23 cellular contexts compared by ENCODE assay signal in genomic region chr5:41738695-41739354, GRCh38.
"Had no signal": no experiment of that assay in that cellular context is flagged by ENCODE, and none has a peak within 500 bp of the region (broad histone marks: within the 10 kb centered on the region; RNA-seq: fewer than 3 reads in every experiment).

No MANE protein-coding gene starts in this region.

- H3K27ac Mint-ChIP-seq: activated naive CD8-positive, alpha-beta T cell treated with anti-CD3 and anti-CD28 coated beads for 36 hours; naive thymus-derived CD4-positive, alpha-beta T cell had no signal

- H3K4me3 ChIP-seq: hepatocyte, left lung, lung, sigmoid colon, smooth muscle cell, transverse colon had no signal

- H3K27me3 ChIP-seq: hepatocyte, left lung, sigmoid colon, transverse colon had no signal

- H3K4me2 ChIP-seq: hepatocyte, smooth muscle cell had no signal

- H3K9me3 ChIP-seq: left lung, sigmoid colon, transverse colon had no signal

- H3K4me3 Mint-ChIP-seq: activated naive CD8-positive, alpha-beta T cell treated with anti-CD3 and anti-CD28 coated beads for 36 hours; activated T-cell treated with anti-CD3 and anti-CD28 coated beads, Interleukin-2, amount 50 U/mL, for 4 hours; immature natural killer cell; naive thymus-derived CD4-positive, alpha-beta T cell; neural crest cell; stimulated activated naive B cell treated with anti-CD40 and anti-IgM and Interleukin-4, amounts not matched to agents 10 μg/mL and 1 μg/mL and 100 μg/mL, for 72 hours had no signal

- H3K9me3 Mint-ChIP-seq: activated naive CD8-positive, alpha-beta T cell treated with anti-CD3 and anti-CD28 coated beads for 36 hours; activated T-cell treated with anti-CD3 and anti-CD28 coated beads, Interleukin-2, amount 50 U/mL, for 4 hours; immature natural killer cell had no signal

- H3K27me3 Mint-ChIP-seq: activated naive CD8-positive, alpha-beta T cell treated with anti-CD3 and anti-CD28 coated beads for 36 hours; naive thymus-derived CD4-positive, alpha-beta T cell; stimulated activated naive B cell treated with anti-CD40 and anti-IgM and Interleukin-4, amounts not matched to agents 10 μg/mL and 1 μg/mL and 100 μg/mL, for 72 hours had no signal

- ATAC-seq: activated T-cell treated with anti-CD3 and anti-CD28 coated beads, Interleukin-2, amount 50 U/mL, for 4 hours; left lung; naive thymus-derived CD4-positive, alpha-beta T cell; stimulated activated naive B cell treated with anti-CD40 and anti-IgM and Interleukin-4, amounts not matched to agents 10 μg/mL and 1 μg/mL and 100 μg/mL, for 72 hours had no signal

- H2AFZ ChIP-seq: hepatocyte had no signal

- DNase-seq: activated CD4-positive, alpha-beta T cell treated with anti-CD3 and anti-CD28 coated beads, Interleukin-2, amount 50 U/mL, for 4 hours; activated CD8-positive, alpha-beta memory T cell treated with anti-CD3 and anti-CD28 coated beads for 24 hours; activated CD8-positive, alpha-beta memory T cell treated with anti-CD3 and anti-CD28 coated beads, Interleukin-2, amount 50 U/mL, for 4 hours; activated naive CD4-positive, alpha-beta T cell treated with Interleukin-2 at 50 U/mL for 16 hours; activated naive CD8-positive, alpha-beta T cell treated with anti-CD3 and anti-CD28 coated beads for 36 hours; activated T-cell treated with anti-CD3 and anti-CD28 coated beads, Interleukin-2, amount 50 U/mL, for 4 hours; foreskin melanocyte; immature natural killer cell; kidney glomerular epithelial cell; left lung; naive thymus-derived CD4-positive, alpha-beta T cell; posterior cingulate gyrus; sigmoid colon; stimulated activated CD4-positive, alpha-beta T cell treated with anti-CD3 and anti-CD28 coated beads, Interleukin-2, amount 100 ng/mL, for 48 hours; stimulated activated CD8-positive, alpha-beta memory T cell treated with anti-CD3 and anti-CD28 coated beads, Interleukin-4, amount 100 ng/mL, for 48 hours; stimulated activated naive B cell treated with anti-CD40 and anti-IgM and Interleukin-4, amounts not matched to agents 10 μg/mL and 1 μg/mL and 100 μg/mL, for 72 hours; transverse colon had no signal

- H3K27ac ChIP-seq: epithelial cell of prostate, hepatocyte, left lung, sigmoid colon, transverse colon had no signal

- FAIRE-seq: urothelium cell line had no signal

- H3K4me1 ChIP-seq: left lung, sigmoid colon, transverse colon had no signal

- H3K4me1 Mint-ChIP-seq: immature natural killer cell; neural crest cell; stimulated activated naive B cell treated with anti-CD40 and anti-IgM and Interleukin-4, amounts not matched to agents 10 μg/mL and 1 μg/mL and 100 μg/mL, for 72 hours had no signal

- H3K79me2 ChIP-seq: hepatocyte had no signal
